Comparison of ENCODE assay signal across 8 cellular contexts in genomic region chr15:99565031-99565280, GRCh38. TPM values are rescaled to one million over a fixed set of nuclear protein-coding genes. Genes with fewer than 3 reads are reported as not detected.
DNase-seq lines count a peak whose midpoint lies in the region; ATAC-seq, FAIRE-seq and TF ChIP-seq lines count a peak whose summit lies in the region.

No MANE protein-coding gene starts in this region.

- peak overlapping the region; percentile 66 to 94 for H3K4ac ChIP-seq in mesenchymal stem cell (ENCODE audit: low read depth in 1 of 2, low read length in 2 of 2)

- peak overlapping the region; percentile 98 for H3K27ac ChIP-seq in cardiac muscle cell
- H3K27ac ChIP-seq in angular gyrus (ENCODE audit: low read depth, low read length), result peak overlapping the region; percentile 95
- H3K27ac ChIP-seq in mesenchymal stem cell (ENCODE audit: low read length, poor library complexity, severe bottlenecking), result peak overlapping the region; percentile 21

- H3K4me1 ChIP-seq in cardiac muscle cell (ENCODE audit: low read depth) (peaks cover 29% of the 10 kb centered on the region), mesenchymal stem cell (ENCODE audit: control insufficient read depth, insufficient read depth, low read depth, low read length) (peaks cover 3% of the 10 kb centered on the region)

- no peak for TF ChIP-seq CTCF in cardiac muscle cell (IDR thresholded peaks at IDR 0.05; ENCODE audit: low read depth, low read length)

- H2BK12ac ChIP-seq in mesenchymal stem cell (ENCODE audit: low read length in 2 of 2), result peak overlapping the region in 1 of 2 experiments; percentile 89

- H2BK5ac ChIP-seq in mesenchymal stem cell (ENCODE audit: low read depth, low read length, poor library complexity, severe bottlenecking), result peak overlapping the region; percentile 35

- H3K14ac ChIP-seq in mesenchymal stem cell (ENCODE audit: low read length in 2 of 2), result no peak overlapping the region

- DNase-seq in cardiac muscle cell (ENCODE audit: low read depth in 1 of 2, low spot score in 1 of 2) (no peak), left ventricle myocardium superior (no peak), mesenchymal stem cell (no peak), urothelium cell line (ENCODE audit: low spot score) (peak; percentile 11), foreskin melanocyte (no peak)
- no peak for DNase-seq in stimulated activated CD4-positive, alpha-beta T cell treated with anti-CD3 and anti-CD28 coated beads, Interleukin-4, amount 100 ng/mL, for 4 hours
- DNase-seq in NK-92 treated with Interleukin-12 subunit alpha and Interleukin-12 subunit beta, amount 100 ng/mL, for 24 hours (lab: John Stamatoyannopoulos, UW), result no peak

- H3K4me3 ChIP-seq in cardiac muscle cell (peak overlapping the region; percentile 84), mesenchymal stem cell (ENCODE audit: insufficient read depth in 1 of 2, low read depth in 1 of 2, low read length in 2 of 2) (peak overlapping the region; percentile 67 to 89)

- H3K18ac ChIP-seq in mesenchymal stem cell (ENCODE audit: low read depth in 1 of 2, low read length in 2 of 2), result peak overlapping the region in 1 of 2 experiments; percentile 84

- WGBS in mesenchymal stem cell, result 24% methylated on average over 6 of the region's 19 CpGs

- H3K79me1 ChIP-seq in mesenchymal stem cell (replicated peaks; ENCODE audit: low read length, poor library complexity, severe bottlenecking), result peaks cover 4% of the 10 kb centered on the region

- peak overlapping the region; percentile 94 for H2AFZ ChIP-seq in mesenchymal stem cell (ENCODE audit: low read depth, low read length)

- FAIRE-seq in urothelium cell line (lab: Jason Lieb, UNC), result no peak

- H3K9ac ChIP-seq in mesenchymal stem cell (ENCODE audit: low read length), result peak overlapping the region; percentile 57

- H3K9me3 ChIP-seq in cardiac muscle cell (ENCODE audit: low read depth) (no peaks in the 10 kb centered on the region), mesenchymal stem cell (ENCODE audit: control insufficient read depth, low read length) (no peaks in the 10 kb centered on the region)

- H3K27me3 ChIP-seq in cardiac muscle cell (no peaks in the 10 kb centered on the region), mesenchymal stem cell (ENCODE audit: control insufficient read depth in 1 of 2, insufficient read depth in 1 of 2, low read length in 2 of 2) (peaks cover 0 to 5% of the 10 kb centered on the region in 2 experiments)

- H4K91ac ChIP-seq in mesenchymal stem cell (ENCODE audit: low read length), result peak overlapping the region; percentile 52

- H4K8ac ChIP-seq in mesenchymal stem cell (ENCODE audit: low read length), result peak overlapping the region; percentile 97

- intact Hi-C loops in left ventricle myocardium superior (cut with micrococcal nuclease), result no loop called here

- no peak overlapping the region for H2BK120ac ChIP-seq in mesenchymal stem cell (ENCODE audit: low read depth, low read length)

- H3K36me3 ChIP-seq in cardiac muscle cell (no peaks in the 10 kb centered on the region), mesenchymal stem cell (ENCODE audit: control insufficient read depth in 1 of 2, insufficient read depth in 2 of 2, low read depth in 1 of 2, low read length in 2 of 2) (no peaks in the 10 kb centered on the region)

- no peak for ATAC-seq in left ventricle myocardium superior

- H3K4me2 ChIP-seq in mesenchymal stem cell (ENCODE audit: low read length, poor library complexity, severe bottlenecking), result peak overlapping the region; percentile 89

- no peak overlapping the region for H2AK5ac ChIP-seq in mesenchymal stem cell (ENCODE audit: low read length, severe bottlenecking)

- peak overlapping the region; percentile 86 for H2BK15ac ChIP-seq in mesenchymal stem cell (ENCODE audit: low read depth, poor library complexity, severe bottlenecking)

- H3K23ac ChIP-seq in mesenchymal stem cell (ENCODE audit: low read length in 2 of 2), result no peak overlapping the region

RNA-seq across cellular contexts. Expression of gene MEF2A, which starts 0.8 kb away (rescaled TPM):
- 226 and 556 TPM in 2 replicates for total RNA-seq in cardiac muscle cell
- polyA plus RNA-seq in cardiac muscle cell, result 91.7 and 168 TPM in 2 replicates
- total RNA-seq in left ventricle myocardium superior, result 160 TPM
- polyA plus RNA-seq in mesenchymal stem cell (2013, experiment 1 of 2), result 26.0 TPM
- 25.6 TPM for polyA plus RNA-seq in mesenchymal stem cell (2013, experiment 2 of 2)

Comparison
In these comparisons a context has a peak if more than half of its experiments do, and no peak if none do; other contexts are left out.
1. H3K27ac ChIP-seq: peak in every context shown above with its lines; median percentile 98 in cardiac muscle cell; 95 in angular gyrus; 21 in mesenchymal stem cell.